25 cellular contexts compared by ENCODE assay signal in genomic region chr13:104086205-104086604, GRCh38.
"Had no signal": no experiment of that assay in that cellular context is flagged by ENCODE, and none has a peak within 500 bp of the region (broad histone marks: within the 10 kb centered on the region; RNA-seq: fewer than 3 reads in every experiment).

No MANE protein-coding gene starts in this region.

- H3K4me1 Mint-ChIP-seq: activated naive CD4-positive, alpha-beta T cell treated with anti-CD3 and anti-CD28 coated beads, Interleukin-2, amount 10 ng/mL, durations not matched to agents 7 days and 5 days; activated naive CD8-positive, alpha-beta T cell treated with anti-CD3 and anti-CD28 coated beads, Interleukin-2, amount 10 ng/mL, durations not matched to agents 7 days and 5 days had no signal

- H3K27ac ChIP-seq: adrenal gland, body of pancreas, SK-N-MC had no signal

- H3K4me1 ChIP-seq: adrenal gland, body of pancreas had no signal

- H3K36me3 ChIP-seq: adrenal gland had no signal

- H3K27me3 ChIP-seq: adrenal gland, body of pancreas had no signal

- H3K36me3 Mint-ChIP-seq: activated naive CD4-positive, alpha-beta T cell treated with anti-CD3 and anti-CD28 coated beads, Interleukin-2, amount 10 ng/mL, durations not matched to agents 7 days and 5 days; activated naive CD8-positive, alpha-beta T cell treated with anti-CD3 and anti-CD28 coated beads, Interleukin-2, amount 10 ng/mL, durations not matched to agents 7 days and 5 days; IgD-negative memory B cell had no signal

- H3K9me3 ChIP-seq: adrenal gland, body of pancreas had no signal

- H3K4me3 ChIP-seq: adrenal gland, body of pancreas, SK-N-MC had no signal

- H3K27ac Mint-ChIP-seq: activated CD8-positive, alpha-beta T cell treated with anti-CD3 and anti-CD28 coated beads for 36 hours; activated naive CD4-positive, alpha-beta T cell treated with anti-CD3 and anti-CD28 coated beads, Interleukin-2, amount 10 ng/mL, durations not matched to agents 7 days and 5 days; activated naive CD8-positive, alpha-beta T cell treated with anti-CD3 and anti-CD28 coated beads, Interleukin-2, amount 10 ng/mL, durations not matched to agents 7 days and 5 days; activated T-cell treated with anti-CD3 and anti-CD28 coated beads, Interleukin-2, amount 50 U/mL, for 72 hours; activated T-helper 2 cell treated with anti-CD3 and anti-CD28 coated beads, Interferon-gamma antibody, Interleukin-2, Interleukin-4, amounts not matched to agents 10 μg/mL and 5 μg/mL and 100 μg/mL, durations not matched to agents 14 hours and 24 hours and 36 hours; IgD-negative memory B cell; T-helper 1 cell treated with Interleukin-12 subunit alpha and Interleukin-12 subunit beta and Interleukin-4 antibody, amounts not matched to agents 30 μg/mL and 1 μg/mL, for 36 hours had no signal

- H3K27me3 Mint-ChIP-seq: activated CD8-positive, alpha-beta T cell treated with anti-CD3 and anti-CD28 coated beads for 36 hours; activated naive CD4-positive, alpha-beta T cell treated with anti-CD3 and anti-CD28 coated beads, Interleukin-2, amount 10 ng/mL, durations not matched to agents 7 days and 5 days; activated naive CD8-positive, alpha-beta T cell treated with anti-CD3 and anti-CD28 coated beads, Interleukin-2, amount 10 ng/mL, durations not matched to agents 7 days and 5 days; IgD-negative memory B cell had no signal

- DNase-seq: activated CD4-positive, alpha-beta T cell treated with anti-CD3 and anti-CD28 coated beads for 4 hours; activated CD8-positive, alpha-beta memory T cell treated with anti-CD3 and anti-CD28 coated beads, Interleukin-2, amount 50 U/mL, for 4 hours; activated CD8-positive, alpha-beta T cell treated with anti-CD3 and anti-CD28 coated beads for 36 hours; activated gamma-delta T cell treated with Interleukin-2 at 50 U/mL for 16 hours; activated naive CD4-positive, alpha-beta T cell treated with anti-CD3 and anti-CD28 coated beads, Interleukin-2, amount 10 ng/mL, durations not matched to agents 7 days and 5 days; activated naive CD8-positive, alpha-beta T cell treated with anti-CD3 and anti-CD28 coated beads, Interleukin-2, amount 10 ng/mL, durations not matched to agents 7 days and 5 days; activated T-cell treated with anti-CD3 and anti-CD28 coated beads, Interleukin-2, amount 50 U/mL, for 72 hours; adrenal gland; aorta; body of pancreas; central memory CD4-positive, alpha-beta T cell; KG1; NCI-H1092 treated with DMSO at 0.1 percent for 48 hours; NCI-H1417 treated with DMSO at 0.1 percent for 48 hours; NCI-H1694; NCI-H2081 treated with DMSO at 0.1 percent for 48 hours; NCI-H446; NCI-H524; PC-3; RPMI8226; SW 1271 had no signal

- H3K4me3 Mint-ChIP-seq: activated CD8-positive, alpha-beta T cell treated with anti-CD3 and anti-CD28 coated beads for 36 hours; activated naive CD4-positive, alpha-beta T cell treated with anti-CD3 and anti-CD28 coated beads, Interleukin-2, amount 10 ng/mL, durations not matched to agents 7 days and 5 days; activated naive CD8-positive, alpha-beta T cell treated with anti-CD3 and anti-CD28 coated beads, Interleukin-2, amount 10 ng/mL, durations not matched to agents 7 days and 5 days; activated T-cell treated with anti-CD3 and anti-CD28 coated beads, Interleukin-2, amount 50 U/mL, for 72 hours; IgD-negative memory B cell; T-helper 1 cell treated with Interleukin-12 subunit alpha and Interleukin-12 subunit beta and Interleukin-4 antibody, amounts not matched to agents 30 μg/mL and 1 μg/mL, for 36 hours had no signal
